ENCODE assay signal across 8 cellular contexts in the genomic region with DNA sequence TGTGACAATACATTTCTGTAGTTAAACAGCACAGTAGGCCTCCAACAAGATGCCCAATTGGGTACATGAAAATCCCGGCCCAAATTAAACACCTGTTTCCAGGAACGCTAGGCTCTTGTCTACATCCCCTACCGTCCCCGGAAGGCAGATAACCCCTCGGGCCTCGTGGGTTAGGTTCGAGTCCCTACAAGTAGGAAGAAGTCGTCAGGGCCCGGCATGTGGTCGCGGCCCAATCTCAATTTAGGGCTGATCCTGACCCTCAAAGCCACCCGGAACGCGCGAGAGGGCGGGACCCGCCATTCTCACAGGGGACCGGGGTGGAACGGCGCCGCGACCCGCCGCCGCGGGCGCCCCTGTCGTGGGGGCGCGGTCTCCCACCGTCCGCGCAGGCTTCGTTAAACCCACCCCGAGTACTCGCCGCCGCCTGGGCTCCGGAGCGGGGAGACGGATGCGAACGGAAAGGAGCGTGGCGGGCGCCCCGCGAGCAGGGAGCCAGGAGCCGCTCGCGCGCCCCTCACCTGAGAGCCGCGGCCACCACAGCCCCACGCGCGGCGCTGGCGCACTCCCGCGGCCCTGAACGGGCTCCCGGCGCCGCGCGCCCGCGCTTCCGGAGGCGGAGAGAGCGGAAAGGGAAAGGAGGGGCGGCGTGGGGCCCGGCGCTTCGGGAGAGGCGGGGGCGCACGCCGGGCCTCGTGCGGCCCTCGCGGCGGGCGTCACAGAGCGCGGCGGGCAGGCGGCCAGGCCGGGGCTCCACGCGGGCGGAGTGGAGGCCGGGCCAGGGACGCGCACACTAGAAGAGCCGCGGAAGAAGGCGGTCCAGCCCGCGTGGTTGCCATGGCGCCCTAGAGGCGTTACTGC. TPM values are rescaled to one million over a fixed set of nuclear protein-coding genes. Genes with fewer than 3 reads are reported as not detected.
DNase-seq lines count a peak whose midpoint lies in the region; ATAC-seq, FAIRE-seq and TF ChIP-seq lines count a peak whose summit lies in the region.

CFAP97 (minus strand) TSS at position 621 of the 858 bp plus-strand sequence. CDS start 12,804 bp downstream, outside the sequence.

- POLR2A ChIA-PET in A549 (lab: Yijun Ruan, JAX): no interaction called here

- H3K27me3 Mint-ChIP-seq in central memory CD8-positive, alpha-beta T cell: no peaks in the 10 kb centered on the region

- peak within 1 kb of the TSS; percentile 90 for H3K4me3 Mint-ChIP-seq in central memory CD8-positive, alpha-beta T cell

- no peaks in the 10 kb centered on the region for H4K20me1 ChIP-seq in keratinocyte (ENCODE audit: control insufficient read depth, extremely low read depth, insufficient read depth, low read length)

- H3K9me3 Mint-ChIP-seq in central memory CD8-positive, alpha-beta T cell: no peaks in the 10 kb centered on the region

- H3K27ac ChIP-seq in A549: peak within 1 kb of the TSS; percentile 92 to 93
- H3K27ac ChIP-seq in keratinocyte (ENCODE audit: control insufficient read depth, insufficient read depth, low read length): peak within 1 kb of the TSS; percentile 40

- no peak for TF ChIP-seq RAD21 in A549 (conservative IDR thresholded peaks at IDR 0.05 in 1 of 2, IDR thresholded peaks at IDR 0.05 in 1 of 2)

- peaks cover 0 to 3% of the 10 kb centered on the region in 2 experiments for H3K36me3 ChIP-seq in keratinocyte (ENCODE audit: control insufficient read depth in 2 of 2, extremely low read depth in 1 of 2, insufficient read depth in 2 of 2, low read length in 2 of 2)

- TF ChIP-seq EP300 in A549 (IDR thresholded peaks at IDR 0.05): no peak

- CTCF ChIA-PET in A549 (lab: Yijun Ruan, JAX): interaction anchor here (0.8 to 1.5 kb wide), 2 partner anchors 20 to 142 kb away, joined by 3 to 5 read pairs; no protein-coding TSS in a partner anchor

- TF ChIP-seq POLR2A in A549 (IDR thresholded peaks at IDR 0.05; ENCODE audit: low read length): no peak; the same call in none of the 2 replicates

- H3K79me2 ChIP-seq in keratinocyte (ENCODE audit: control insufficient read depth, insufficient read depth, low read length): peaks cover 19% of the 10 kb centered on the region

- H3K27ac Mint-ChIP-seq in central memory CD8-positive, alpha-beta T cell (ENCODE audit: low read depth): peak within 1 kb of the TSS; percentile 96

- H2AFZ ChIP-seq in keratinocyte (ENCODE audit: control insufficient read depth, low read length): peak within 1 kb of the TSS; percentile 86

- H3K9me1 ChIP-seq in keratinocyte (ENCODE audit: control insufficient read depth, extremely low read depth, insufficient read depth, low read length): peaks cover 3% of the 10 kb centered on the region

- H3K4me1 Mint-ChIP-seq in central memory CD8-positive, alpha-beta T cell: peaks cover 47% of the 10 kb centered on the region

- no peak for TF ChIP-seq CTCF in A549 (IDR thresholded peaks at IDR 0.05)
- TF ChIP-seq CTCF in keratinocyte (optimal IDR thresholded peaks at IDR 0.05 in 1 of 3, IDR thresholded peaks at IDR 0.05 in 1 of 3, conservative IDR thresholded peaks at IDR 0.05 in 1 of 3; ENCODE audit: extremely low read depth in 1 of 3, insufficient read depth in 2 of 3, low read length in 3 of 3): no peak

- 3% methylated on average over 15 of the region's 105 CpGs for WGBS in A549 (ENCODE audit: missing lambda C conversion rate)

- peaks cover 6% of the 10 kb centered on the region for H3K36me3 Mint-ChIP-seq in central memory CD8-positive, alpha-beta T cell (ENCODE audit: insufficient read depth)

- peak within 1 kb of the TSS; percentile 90 for H3K9ac ChIP-seq in keratinocyte (ENCODE audit: control insufficient read depth, extremely low read depth, insufficient read depth, low read length)

- DNase-seq in A549 (ENCODE audit: low read depth in 1 of 2, low spot score in 1 of 2) (peak; percentile 55 to 73), NCI-H2196 treated with DMSO at 0.1 percent for 48 hours (lab: John Stamatoyannopoulos, UW; ENCODE audit: unreplicated experiment) (peak; percentile 28), keratinocyte (ENCODE audit: low read depth, low spot score) (no peak)
- peak; percentile 61 to 79 for DNase-seq in central memory CD8-positive, alpha-beta T cell (ENCODE audit: low spot score in 2 of 2)
- DNase-seq in stimulated activated CD4-positive, alpha-beta T cell treated with anti-CD3 and anti-CD28 coated beads, Interleukin-12 subunit alpha, Interleukin-12 subunit beta, amount 100 ng/mL, for 4 hours: peak; percentile 77

- ATAC-seq in A549 (peak; percentile 89 to 94), GM18508 (IDR thresholded peaks at IDR 0.05; ENCODE audit: insufficient read depth, unreplicated experiment) (peak; percentile 35), HG02981 (IDR thresholded peaks at IDR 0.05; ENCODE audit: unreplicated experiment) (peak; percentile 77)
- peak; percentile 91 to 92 for ATAC-seq in activated CD4-positive, CD25-positive, alpha-beta regulatory T cell treated with anti-CD3 and anti-CD28 coated beads, Interleukin-2, amount 50 U/mL, for 24 hours
- ATAC-seq in central memory CD8-positive, alpha-beta T cell (replicated peaks; ENCODE audit: extremely low read depth, poor library complexity, severe bottlenecking): peak; percentile 85

- H3K4me1 ChIP-seq in A549: peaks cover 24% of the 10 kb centered on the region; the same call in 2 of the 3 replicates
- H3K4me1 ChIP-seq in keratinocyte (ENCODE audit: control insufficient read depth, extremely low read depth, insufficient read depth, low read length): peaks cover 17% of the 10 kb centered on the region

- dilution Hi-C loops in keratinocyte (cut with MboI; ENCODE audit: extremely low pct_ligation_motif_present, low sequenced_read_pairs): no loop called here

- H3K9me3 ChIP-seq in A549: no peaks in the 10 kb centered on the region
- H3K9me3 ChIP-seq in keratinocyte (ENCODE audit: control insufficient read depth, low read depth, low read length): no peaks in the 10 kb centered on the region

- H3K4me2 ChIP-seq in A549: peak within 1 kb of the TSS; percentile 88
- H3K4me2 ChIP-seq in keratinocyte (ENCODE audit: control insufficient read depth, extremely low read depth, insufficient read depth, low read depth, low read length): peak within 1 kb of the TSS; percentile 90

- H3K4me3 ChIP-seq in A549: peak within 1 kb of the TSS; percentile 82
- peak within 1 kb of the TSS; percentile 52 to 89 (median 72) for H3K4me3 ChIP-seq in keratinocyte (ENCODE audit: control insufficient read depth in 2 of 3, extremely low read depth in 1 of 3, insufficient read depth in 2 of 3, low read depth in 1 of 3, low read length in 3 of 3)

- no peaks in the 10 kb centered on the region for H3K27me3 ChIP-seq in keratinocyte (ENCODE audit: control insufficient read depth, extremely low read depth, insufficient read depth, low read length)

- no peak for FAIRE-seq in A549 (lab: Jason Lieb, UNC)
- no peak for FAIRE-seq in keratinocyte (lab: Jason Lieb, UNC)

TF ChIP-seq in A549, 52 proteins besides CTCF, POLR2A, EP300 and RAD21 (continues in another document):
- TF ChIP-seq ZNF302 (CRISPR knock-in tag; IDR thresholded peaks at IDR 0.05): no peak
- TF ChIP-seq ATOH8 (CRISPR knock-in tag; IDR thresholded peaks at IDR 0.05; ENCODE audit: low read depth): peak; percentile 34; the same call in 1 of the 2 replicates
- peak; percentile 45 for TF ChIP-seq MAX (IDR thresholded peaks at IDR 0.05)
- TF ChIP-seq MYC (IDR thresholded peaks at IDR 0.05; ENCODE audit: borderline replicate concordance, low read length): 0 out of 2 replicates have a peak, but pooled peaks have one; percentile 57
- no peak for TF ChIP-seq FOSL2 (IDR thresholded peaks at IDR 0.05)
- no peak for TF ChIP-seq FOSL2 (CRISPR knock-in tag; IDR thresholded peaks at IDR 0.05)
- TF ChIP-seq RCOR1 (IDR thresholded peaks at IDR 0.05; ENCODE audit: low read depth, low read length): no peak
- TF ChIP-seq ELK1 (IDR thresholded peaks at IDR 0.05; ENCODE audit: low read depth, low read length): no peak
- TF ChIP-seq JUN (IDR thresholded peaks at IDR 0.05): peak; percentile 25 to 65; a peak in 1 of 5 replicates
- TF ChIP-seq HOXB13 (CRISPR knock-in tag; IDR thresholded peaks at IDR 0.05; ENCODE audit: low read depth): peak; percentile 50; the same call in 1 of the 2 replicates

RNA-seq across cellular contexts. Expression of gene CFAP97, which starts in this region (rescaled TPM):
- polyA plus RNA-seq in A549 (2011; rRNA removed): 41.8 and 48.2 TPM in 2 replicates
- polyA plus RNA-seq in A549 (2012; cell fraction: cytosol; rRNA removed): 4.6 and 4.8 TPM in 2 replicates
- 1.2 and 2.1 TPM in 2 replicates for polyA plus RNA-seq in A549 (2012; cell fraction: nucleus; rRNA removed)
- polyA plus RNA-seq in A549 (2017; fragmentation: RNase III; extraction: RNeasy Plus Mini Kit Qiagen cat#74134 plus additional on column Dnase treatment): 15.7 to 16.3 TPM (median 15.8 TPM) in 3 replicates
- polyA minus RNA-seq in A549 (2011; rRNA and poly(A)+ RNA removed): 13.0 and 14.5 TPM in 2 replicates
- 15.3 to 24.9 TPM (median 20.3 TPM) in 3 replicates for polyA plus RNA-seq in keratinocyte
- 18.3 TPM for polyA plus RNA-seq in keratinocyte (2011; ENCODE audit: low read depth)
- 16.9 and 40.7 TPM in 2 replicates for polyA plus RNA-seq in keratinocyte (2011; cell fraction: cytosol; rRNA removed)
- 13.9 and 20.8 TPM in 2 replicates for polyA plus RNA-seq in keratinocyte (2011; cell fraction: nucleus; rRNA removed)
- 13.9 and 18.5 TPM in 2 replicates for polyA plus RNA-seq in keratinocyte (2012; ENCODE audit: low replicate concordance)
- polyA minus RNA-seq in keratinocyte: 7.4 to 30.7 TPM (median 17.4 TPM) in 3 replicates
- 12.5 TPM for polyA minus RNA-seq in keratinocyte (2011; cell fraction: cytosol; rRNA and poly(A)+ RNA removed)
- 7.7 and 17.1 TPM in 2 replicates for polyA minus RNA-seq in keratinocyte (2011; cell fraction: nucleus; rRNA and poly(A)+ RNA removed)

Comparison
In these comparisons a context has a peak if more than half of its experiments do, and no peak if none do; other contexts are left out.
1. ATAC-seq: peak in every context shown above with its lines; median percentile 92 in A549; 92 in activated CD4-positive, CD25-positive, alpha-beta regulatory T cell treated with anti-CD3 and anti-CD28 coated beads, Interleukin-2, amount 50 U/mL, for 24 hours; 85 in central memory CD8-positive, alpha-beta T cell; 77 in HG02981; 35 in GM18508.